ENCODE assay signal across 8 cellular contexts in the genomic region with DNA sequence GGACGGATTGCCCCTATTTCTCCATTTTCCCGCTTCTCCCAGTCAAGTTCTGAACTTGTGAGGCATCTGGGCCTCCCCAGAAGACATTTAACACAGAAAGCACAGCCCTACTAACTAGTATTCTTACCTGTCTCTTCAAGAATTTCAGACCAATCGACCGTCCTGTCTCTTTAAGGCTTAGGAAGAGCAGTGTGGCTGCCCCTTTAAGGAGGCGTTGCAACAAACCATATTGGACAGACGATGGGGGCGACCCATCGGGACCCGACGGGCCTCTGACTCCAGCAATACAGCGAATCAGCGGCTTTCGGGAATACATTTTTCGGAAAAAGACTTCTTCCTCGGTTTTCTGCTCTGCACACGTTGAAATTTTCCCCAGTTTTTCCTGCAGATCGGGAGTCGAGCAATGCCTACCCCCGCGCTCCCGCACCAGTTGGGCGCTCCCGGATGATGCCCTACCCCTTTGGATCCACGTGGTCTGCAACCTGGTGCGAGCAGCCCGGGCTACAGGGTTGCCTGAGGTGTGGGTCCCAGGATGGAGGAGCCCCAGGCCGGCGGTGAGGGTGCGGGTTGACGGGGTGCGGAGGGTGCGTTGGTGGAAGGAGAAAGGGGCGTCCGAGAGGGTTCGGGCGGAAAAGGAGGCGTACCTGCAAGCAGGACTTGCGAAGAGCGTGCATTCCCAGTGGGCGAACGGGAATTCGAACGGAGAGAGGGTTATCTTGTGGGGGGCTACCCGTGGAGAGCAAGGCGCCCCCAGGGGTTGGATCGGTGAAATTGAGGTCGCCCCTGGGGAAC. TPM values are rescaled to one million over a fixed set of nuclear protein-coding genes. Genes with fewer than 3 reads are reported as not detected.
DNase-seq lines count a peak whose midpoint lies in the region; ATAC-seq and TF ChIP-seq lines count a peak whose summit lies in the region.

A gene with protein sequence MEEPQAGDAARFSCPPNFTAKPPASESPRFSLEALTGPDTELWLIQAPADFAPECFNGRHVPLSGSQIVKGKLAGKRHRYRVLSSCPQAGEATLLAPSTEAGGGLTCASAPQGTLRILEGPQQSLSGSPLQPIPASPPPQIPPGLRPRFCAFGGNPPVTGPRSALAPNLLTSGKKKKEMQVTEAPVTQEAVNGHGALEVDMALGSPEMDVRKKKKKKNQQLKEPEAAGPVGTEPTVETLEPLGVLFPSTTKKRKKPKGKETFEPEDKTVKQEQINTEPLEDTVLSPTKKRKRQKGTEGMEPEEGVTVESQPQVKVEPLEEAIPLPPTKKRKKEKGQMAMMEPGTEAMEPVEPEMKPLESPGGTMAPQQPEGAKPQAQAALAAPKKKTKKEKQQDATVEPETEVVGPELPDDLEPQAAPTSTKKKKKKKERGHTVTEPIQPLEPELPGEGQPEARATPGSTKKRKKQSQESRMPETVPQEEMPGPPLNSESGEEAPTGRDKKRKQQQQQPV (plus strand): TSS at position 480 of the 792 bp plus-strand sequence. CDS start 53 bp downstream, at position 533.

- TF ChIP-seq CTCF in spleen (IDR thresholded peaks at IDR 0.05 in 8 of 11, conservative IDR thresholded peaks at IDR 0.05 in 3 of 11) = peak in 1 of 11 experiments; percentile 19

- peak in 1 of 3 donors; percentile 57 for TF ChIP-seq POLR2A in spleen (IDR thresholded peaks at IDR 0.05)

- peaks cover 0 to 38% (median 10%) of the 10 kb centered on the region in 7 donors for H3K27me3 ChIP-seq in spleen (replicated peaks in 1 of 7)

- no peaks in the 10 kb centered on the region for H3K9me3 ChIP-seq in spleen

- peaks cover 0 to 17% (median 0%) of the 10 kb centered on the region in 6 donors for H3K36me3 ChIP-seq in spleen

- DNase-seq in AG08395 (ENCODE audit: low spot score) = peak; percentile 85
- peak; percentile 62 for DNase-seq in NCI-H226
- peak; percentile 61 for DNase-seq in activated CD4-positive, CD25-positive, alpha-beta regulatory T cell treated with anti-CD3 and anti-CD28 coated beads, Interleukin-2, amount 50 U/mL, for 16 hours (ENCODE audit: low read depth, low spot score)
- DNase-seq in caudate nucleus (lab: John Stamatoyannopoulos, UW) = peak; percentile 41 to 94 (median 84)
- peak; percentile 83 for DNase-seq in iris pigment epithelial cell (ENCODE audit: low read depth)
- peak; percentile 94 for DNase-seq in spleen

- ATAC-seq in GM18907 (IDR thresholded peaks at IDR 0.05; ENCODE audit: unreplicated experiment) (peak; percentile 74), HG03139 (IDR thresholded peaks at IDR 0.05; ENCODE audit: unreplicated experiment) (peak; percentile 54)

- intact Hi-C loops in spleen (cut with DNase I; ENCODE audit: low total_unique reads) = no loop called here

- WGBS in spleen, 5 donors = 0 to 1% (median 0%) methylated on average over 45 to 47 of the region's 47 CpGs

- peaks cover 22 to 86% (median 60%) of the 10 kb centered on the region in 6 donors for H3K4me1 ChIP-seq in spleen

- peak within 1 kb of the TSS; percentile 74 to 89 (median 82) for H3K4me3 ChIP-seq in spleen

- peak within 1 kb of the TSS; percentile 97 for H3K27ac ChIP-seq in caudate nucleus (ENCODE audit: low read depth, low read length)
- H3K27ac ChIP-seq in spleen = peak within 1 kb of the TSS; percentile 78 to 96 (median 91)

RNA-seq across cellular contexts. Expression of the gene that starts here (rescaled TPM):
- total RNA-seq in spleen = 1 to 10 TPM; 2.6 to 4.3 (median 3.1) TPM
- polyA plus RNA-seq in spleen = 1 to 10 TPM; 2.1 to 4.3 (median 2.5) TPM

Comparison
In these comparisons a context has a peak if more than half of its experiments do, and no peak if none do; other contexts are left out.
1. Peak in every context shown above with its lines: DNase-seq, ATAC-seq, H3K4me3 ChIP-seq and H3K27ac ChIP-seq.